In the genomic region with DNA sequence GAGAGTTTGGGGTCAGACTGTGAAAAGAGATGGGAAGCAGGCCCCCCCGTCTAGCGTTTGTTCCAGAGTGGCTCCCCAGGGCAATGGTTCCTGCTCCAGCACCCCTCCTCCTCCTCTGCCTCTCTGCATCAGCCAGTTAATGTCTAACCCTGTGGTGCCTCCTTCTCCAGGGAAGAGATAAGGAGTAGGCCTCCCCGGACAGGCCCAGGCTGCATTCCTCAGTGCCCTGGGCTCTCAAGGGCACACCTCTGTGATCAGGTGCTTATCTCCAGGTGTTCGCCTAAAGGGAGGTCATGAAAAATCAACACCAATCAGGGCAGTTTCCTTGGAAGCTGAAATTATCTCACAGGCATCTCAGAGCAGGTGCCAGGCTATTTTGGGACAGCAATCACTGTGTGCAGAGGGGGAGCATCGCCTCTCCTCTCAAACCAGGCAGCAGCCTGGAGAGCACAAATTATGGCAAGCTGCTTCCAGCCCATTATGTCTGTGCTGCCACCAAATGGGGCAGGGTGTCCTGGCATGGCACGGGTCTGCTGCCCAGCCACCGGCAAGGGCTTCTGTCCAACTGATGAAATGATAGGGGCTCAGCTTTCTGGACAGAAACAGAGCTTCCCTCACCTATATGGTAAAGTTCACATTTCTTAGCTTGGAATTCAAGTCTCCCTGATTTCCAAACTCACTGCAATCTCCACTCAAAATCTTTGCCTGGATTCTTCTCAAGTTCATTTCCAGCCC, we compare ENCODE assay signal across 16 cellular contexts.
A peak's percentile ranks its signal among the peaks of the same experiment; 100 is the strongest.
DNase-seq lines count a peak whose midpoint lies in the region; ATAC-seq and TF ChIP-seq lines count a peak whose summit lies in the region.
"Had no signal": no experiment of that assay in that cellular context is flagged by ENCODE, and none has a peak within 500 bp of the region (broad histone marks: within the 10 kb centered on the region; RNA-seq: fewer than 3 reads in every experiment).

No MANE protein-coding gene starts in this region.

- no peak overlapping the region for H3K4me3 ChIP-seq in left ventricle myocardium inferior
- H3K4me3 ChIP-seq in right lobe of liver, result no peak overlapping the region
- H3K4me3 ChIP-seq: SK-N-MC, tibial nerve had no signal

- TF ChIP-seq POLR2A in right lobe of liver (IDR thresholded peaks at IDR 0.05), result no peak

- H3K36me3 ChIP-seq in left ventricle myocardium inferior (no peaks in the 10 kb centered on the region), right lobe of liver (no peaks in the 10 kb centered on the region)
- H3K36me3 ChIP-seq: tibial nerve had no signal

- no peaks in the 10 kb centered on the region for H3K4me1 Mint-ChIP-seq in activated T-helper 17 cell treated with anti-CD3 and anti-CD28 coated beads, Interleukin-2, amount 50 U/mL, for 72 hours
- H3K4me1 Mint-ChIP-seq: IgD-negative memory B cell had no signal

- no peak for DNase-seq in left cardiac atrium
- no peak for DNase-seq in left ventricle myocardium inferior
- peak; percentile 23 for DNase-seq in SHP77 treated with DMSO at 0.1 percent for 48 hours (lab: John Stamatoyannopoulos, UW)
- DNase-seq in right lobe of liver, result no peak
- peak; percentile 50 for DNase-seq in ureter (ENCODE audit: low spot score)
- DNase-seq in NCI-H526 treated with DMSO at 0.1 percent for 48 hours (lab: John Stamatoyannopoulos, UW), result no peak
- DNase-seq: activated CD4-positive, alpha-beta T cell treated with anti-CD3 and anti-CD28 coated beads for 1 hour; activated T-cell treated with anti-CD3 and anti-CD28 coated beads, Interleukin-2, amount 50 U/mL, for 72 hours; EL; HFFc6; NCI-H226 had no signal

- H3K27ac Mint-ChIP-seq in activated T-helper 17 cell treated with anti-CD3 and anti-CD28 coated beads, Interleukin-2, amount 50 U/mL, for 72 hours, result no peak overlapping the region
- H3K27ac Mint-ChIP-seq: activated T-cell treated with anti-CD3 and anti-CD28 coated beads, Interleukin-2, amount 50 U/mL, for 72 hours; HFFc6 had no signal

- no peaks in the 10 kb centered on the region for H3K9me3 Mint-ChIP-seq in activated T-helper 17 cell treated with anti-CD3 and anti-CD28 coated beads, Interleukin-2, amount 50 U/mL, for 72 hours
- H3K9me3 Mint-ChIP-seq: activated T-cell treated with anti-CD3 and anti-CD28 coated beads, Interleukin-2, amount 50 U/mL, for 72 hours; HFFc6 had no signal

- no peak overlapping the region for H3K4me3 Mint-ChIP-seq in activated T-helper 17 cell treated with anti-CD3 and anti-CD28 coated beads, Interleukin-2, amount 50 U/mL, for 72 hours
- H3K4me3 Mint-ChIP-seq: activated T-cell treated with anti-CD3 and anti-CD28 coated beads, Interleukin-2, amount 50 U/mL, for 72 hours; HFFc6 had no signal

- H3K27ac ChIP-seq in left ventricle myocardium inferior (replicated peaks), result no peak overlapping the region
- H3K27ac ChIP-seq in right lobe of liver, result no peak overlapping the region
- H3K27ac ChIP-seq: SK-N-MC, tibial nerve had no signal

- intact Hi-C loops in left cardiac atrium (cut with DNase I), result no loop called here
- intact Hi-C loops in left ventricle myocardium inferior (cut with micrococcal nuclease), result loop anchor here (10.0 kb wide), 1 partner anchor 1235 kb away; no protein-coding TSS in a partner anchor
- intact Hi-C loops in right lobe of liver (cut with DNase I), result no loop called here

- H3K9me3 ChIP-seq in left ventricle myocardium inferior (replicated peaks), result no peaks in the 10 kb centered on the region
- no peaks in the 10 kb centered on the region for H3K9me3 ChIP-seq in right lobe of liver
- H3K9me3 ChIP-seq: tibial nerve had no signal

- H3K27me3 Mint-ChIP-seq in activated T-helper 17 cell treated with anti-CD3 and anti-CD28 coated beads, Interleukin-2, amount 50 U/mL, for 72 hours, result peaks cover 14% of the 10 kb centered on the region

- TF ChIP-seq CTCF in left ventricle myocardium inferior (IDR thresholded peaks at IDR 0.05; ENCODE audit: borderline replicate concordance) (no peak), right lobe of liver (IDR thresholded peaks at IDR 0.05) (no peak)

- H3K27me3 ChIP-seq in left ventricle myocardium inferior (ENCODE audit: low read depth) (peaks cover 19% of the 10 kb centered on the region), right lobe of liver (no peaks in the 10 kb centered on the region)
- H3K27me3 ChIP-seq: tibial nerve had no signal

- H3K4me1 ChIP-seq in left ventricle myocardium inferior (peaks cover 15% of the 10 kb centered on the region), right lobe of liver (no peaks in the 10 kb centered on the region)

- ATAC-seq in left cardiac atrium (peak; percentile 30 to 68), right lobe of liver (peak in 3 of 4 donors; percentile 39 to 67 (median 62)), HG02623 (IDR thresholded peaks at IDR 0.05; ENCODE audit: unreplicated experiment) (no peak)
- ATAC-seq in activated T-helper 17 cell treated with anti-CD3 and anti-CD28 coated beads, Interleukin-2, amount 50 U/mL, for 72 hours (replicated peaks), result no peak
- ATAC-seq: activated T-cell treated with anti-CD3 and anti-CD28 coated beads, Interleukin-2, amount 50 U/mL, for 72 hours had no signal

- 60% methylated on average over 1 of the region's 7 CpGs for WGBS in right lobe of liver (ENCODE audit: insufficient coverage, low coverage, low lambda C conversion rate, missing lambda C conversion rate)

- no peaks in the 10 kb centered on the region for H3K36me3 Mint-ChIP-seq in activated T-helper 17 cell treated with anti-CD3 and anti-CD28 coated beads, Interleukin-2, amount 50 U/mL, for 72 hours (ENCODE audit: low read depth)
- H3K36me3 Mint-ChIP-seq: IgD-negative memory B cell had no signal

Comparison
In these comparisons a context has a peak if more than half of its experiments do, and no peak if none do; other contexts are left out.
1. ATAC-seq: peak in left cardiac atrium (2 of 2) and right lobe of liver (3 of 4); none in activated T-helper 17 cell treated with anti-CD3 and anti-CD28 coated beads, Interleukin-2, amount 50 U/mL, for 72 hours (single experiment) and HG02623 (single experiment).
2. DNase-seq: peak in SHP77 treated with DMSO at 0.1 percent for 48 hours (single experiment) and ureter (single experiment); none in left cardiac atrium (single experiment), left ventricle myocardium inferior (single experiment), right lobe of liver (0 of 3) and NCI-H526 treated with DMSO at 0.1 percent for 48 hours (single experiment).